Comparison of ENCODE assay signal across 18 cellular contexts in the genomic region with DNA sequence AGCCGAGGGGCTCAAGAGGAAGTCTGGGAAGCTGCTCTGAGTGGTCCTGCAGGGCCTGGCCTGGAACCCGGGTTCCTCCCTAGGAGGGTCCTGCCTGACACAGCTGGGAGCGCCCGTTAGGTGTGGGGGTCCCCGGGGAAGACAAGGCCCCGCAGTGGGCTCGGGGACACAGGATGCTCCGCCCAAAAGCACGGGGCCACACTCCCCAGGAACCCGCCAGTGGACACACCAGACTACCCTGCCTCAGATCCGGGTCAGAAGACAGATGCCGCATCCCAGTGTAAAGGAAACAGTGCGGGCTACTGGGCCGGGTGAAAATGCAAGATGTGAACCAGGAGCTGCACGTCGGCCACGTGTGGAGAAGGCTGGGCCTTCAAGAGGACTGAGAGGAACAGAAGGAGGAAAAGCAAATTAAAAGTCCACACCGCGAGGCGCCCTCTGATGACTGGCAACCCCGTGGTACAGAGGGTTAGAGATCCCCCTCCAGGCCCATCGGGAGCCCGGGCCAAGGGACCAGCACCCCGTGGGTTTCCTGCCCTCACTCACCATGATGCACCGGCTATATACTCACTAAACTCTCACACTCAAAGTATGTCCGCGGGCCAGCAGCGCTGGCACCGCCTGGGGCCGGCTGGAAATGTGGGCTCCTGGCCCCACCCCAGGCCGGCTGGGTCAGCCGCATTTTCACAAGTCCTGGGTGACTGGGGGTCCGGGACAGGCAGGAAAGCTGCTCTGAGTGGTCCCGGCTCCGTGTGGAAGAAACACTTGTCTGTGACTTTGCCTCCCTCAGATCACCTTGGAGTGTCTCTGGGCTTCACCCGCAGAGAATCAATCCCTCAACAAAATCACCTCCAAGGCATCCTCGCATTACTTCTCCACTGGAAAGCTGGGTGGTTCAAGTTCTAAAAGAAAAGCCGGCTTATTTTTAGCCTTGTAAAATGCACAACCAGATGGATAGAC.
"Had no signal": no experiment of that assay in that cellular context is flagged by ENCODE, and none has a peak within 500 bp of the region (broad histone marks: within the 10 kb centered on the region; RNA-seq: fewer than 3 reads in every experiment).

No MANE protein-coding gene starts in this region.

- H3K9me3 ChIP-seq: esophagus squamous epithelium, heart right ventricle, left ventricle myocardium inferior, neutrophil, SK-N-SH had no signal

- H3K36me3 ChIP-seq: esophagus squamous epithelium, heart right ventricle, left ventricle myocardium inferior, neutrophil had no signal

- H3K36me3 Mint-ChIP-seq: activated naive CD8-positive, alpha-beta T cell; naive thymus-derived CD8-positive, alpha-beta T cell had no signal

- ATAC-seq: heart right ventricle; naive thymus-derived CD8-positive, alpha-beta T cell; stimulated activated naive CD8-positive, alpha-beta T cell treated with anti-CD3 and anti-CD28 coated beads, Interleukin-15, Interleukin-2, amounts not matched to agents 100 U/mL and 50 U/mL, for 24 hours had no signal

- H3K9ac ChIP-seq: SK-N-SH had no signal

- DNase-seq: activated CD4-positive, alpha-beta T cell treated with anti-CD3 and anti-CD28 coated beads, Interleukin-2, amount 50 U/mL, for 1 hour; activated CD8-positive, alpha-beta memory T cell treated with anti-CD3 and anti-CD28 coated beads for 24 hours; activated CD8-positive, alpha-beta memory T cell treated with anti-CD3 and anti-CD28 coated beads, Interleukin-2, amount 50 U/mL, for 48 hours; effector memory CD4-positive, alpha-beta T cell; esophagus squamous epithelium; heart right ventricle; kidney glomerular epithelial cell; left ventricle myocardium inferior; mesenchymal stem cell; SK-N-SH; stimulated activated naive CD8-positive, alpha-beta T cell treated with anti-CD3 and anti-CD28 coated beads, Interleukin-15, Interleukin-2, amounts not matched to agents 100 U/mL and 50 U/mL, for 24 hours; substantia nigra; trophoblast cell had no signal

- H3K9me3 Mint-ChIP-seq: central memory CD8-positive, alpha-beta T cell; naive thymus-derived CD8-positive, alpha-beta T cell had no signal

- H3K27me3 Mint-ChIP-seq: activated naive CD8-positive, alpha-beta T cell; central memory CD8-positive, alpha-beta T cell had no signal

- H3K4me3 ChIP-seq: esophagus squamous epithelium, heart right ventricle, left ventricle myocardium inferior, skin epidermis had no signal

- H3K4me3 Mint-ChIP-seq: activated naive CD8-positive, alpha-beta T cell; central memory CD8-positive, alpha-beta T cell had no signal

- H3K27ac Mint-ChIP-seq: activated naive CD8-positive, alpha-beta T cell had no signal

- H3K27ac ChIP-seq: esophagus squamous epithelium, heart right ventricle, left ventricle myocardium inferior, neutrophil, skin epidermis had no signal

- H3K4me2 ChIP-seq: SK-N-SH had no signal
